ENCODE assay signal across 29 cellular contexts in genomic region chr1:43024905-43025304, GRCh38.
"Had no signal": no experiment of that assay in that cellular context is flagged by ENCODE, and none has a peak within 500 bp of the region (broad histone marks: within the 10 kb centered on the region; RNA-seq: fewer than 3 reads in every experiment).

No MANE protein-coding gene starts in this region.

- H3K36me3 ChIP-seq: ovary, right lobe of liver, sigmoid colon, stomach, thoracic aorta, thyroid gland, tibial nerve, upper lobe of left lung, vagina had no signal

- ATAC-seq: natural killer cell treated with Interleukin-12 subunit alpha and Interleukin-12 subunit beta and Interleukin-15 and Interleukin-18, amount 100 ng/mL, for 72 hours; psoas muscle; right cardiac atrium; right lobe of liver; stimulated activated effector memory CD8-positive, alpha-beta T cell treated with anti-CD3 and anti-CD28 coated beads, Interleukin-12 subunit alpha, Interleukin-12 subunit beta, amount 100 ng/mL, for 72 hours; stimulated activated naive B cell treated with anti-CD40 and anti-IgM and Interleukin-4, amounts not matched to agents 10 μg/mL and 1 μg/mL and 100 μg/mL, for 72 hours had no signal

- H2AFZ ChIP-seq: parathyroid adenoma had no signal

- H3K9ac ChIP-seq: parathyroid adenoma had no signal

- H3K27me3 ChIP-seq: ovary, right lobe of liver, sigmoid colon, stomach, thyroid gland, tibial nerve, upper lobe of left lung, vagina had no signal

- H3K9me3 ChIP-seq: ovary, psoas muscle, right lobe of liver, sigmoid colon, stomach, thoracic aorta, thyroid gland, tibial nerve, upper lobe of left lung, vagina had no signal

- FAIRE-seq: small intestine, urothelium cell line had no signal

- H3K4me1 ChIP-seq: parathyroid adenoma, psoas muscle, right lobe of liver, sigmoid colon, stomach, thyroid gland, tibial nerve, upper lobe of left lung had no signal

- H3K27me3 Mint-ChIP-seq: natural killer cell treated with Interleukin-12 subunit alpha and Interleukin-12 subunit beta and Interleukin-15 and Interleukin-18, amount 100 ng/mL, for 72 hours; stimulated activated naive B cell treated with anti-CD40 and anti-IgM and Interleukin-4, amounts not matched to agents 10 μg/mL and 1 μg/mL and 100 μg/mL, for 72 hours; stimulated activated naive CD8-positive, alpha-beta T cell treated with anti-CD3 and anti-CD28 coated beads, Interleukin-15, Interleukin-2, amounts not matched to agents 100 ng/mL and 50 ng/mL, for 24 hours had no signal

- H3K27ac ChIP-seq: ovary, parathyroid adenoma, psoas muscle, right lobe of liver, sigmoid colon, stomach, thoracic aorta, thyroid gland, tibial nerve, upper lobe of left lung, vagina had no signal

- H3K27ac Mint-ChIP-seq: natural killer cell treated with Interleukin-12 subunit alpha and Interleukin-12 subunit beta and Interleukin-15 and Interleukin-18, amount 100 ng/mL, for 72 hours; nephron progenitor cell; progenitor cell of endocrine pancreas; stimulated activated effector memory CD8-positive, alpha-beta T cell treated with anti-CD3 and anti-CD28 coated beads, Interleukin-12 subunit alpha, Interleukin-12 subunit beta, amount 100 ng/mL, for 72 hours; stimulated activated naive B cell treated with anti-CD40 and anti-IgM and Interleukin-4, amounts not matched to agents 10 μg/mL and 1 μg/mL and 100 μg/mL, for 72 hours; stimulated activated naive CD8-positive, alpha-beta T cell treated with anti-CD3 and anti-CD28 coated beads, Interleukin-15, Interleukin-2, amounts not matched to agents 100 ng/mL and 50 ng/mL, for 24 hours had no signal

- H3K79me2 ChIP-seq: parathyroid adenoma had no signal

- H3K4me1 Mint-ChIP-seq: stimulated activated effector memory CD8-positive, alpha-beta T cell treated with anti-CD3 and anti-CD28 coated beads, Interleukin-12 subunit alpha, Interleukin-12 subunit beta, amount 100 ng/mL, for 72 hours; stimulated activated naive B cell treated with anti-CD40 and anti-IgM and Interleukin-4, amounts not matched to agents 10 μg/mL and 1 μg/mL and 100 μg/mL, for 72 hours had no signal

- H3K4me3 ChIP-seq: ovary, psoas muscle, right lobe of liver, sigmoid colon, stomach, thoracic aorta, thyroid gland, tibial nerve, upper lobe of left lung, vagina had no signal

- H3K9me3 Mint-ChIP-seq: natural killer cell treated with Interleukin-12 subunit alpha and Interleukin-12 subunit beta and Interleukin-15 and Interleukin-18, amount 100 ng/mL, for 72 hours; nephron progenitor cell; stimulated activated effector memory CD8-positive, alpha-beta T cell treated with anti-CD3 and anti-CD28 coated beads, Interleukin-12 subunit alpha, Interleukin-12 subunit beta, amount 100 ng/mL, for 72 hours; stimulated activated naive B cell treated with anti-CD40 and anti-IgM and Interleukin-4, amounts not matched to agents 10 μg/mL and 1 μg/mL and 100 μg/mL, for 72 hours; stimulated activated naive CD8-positive, alpha-beta T cell treated with anti-CD3 and anti-CD28 coated beads, Interleukin-15, Interleukin-2, amounts not matched to agents 100 ng/mL and 50 ng/mL, for 24 hours had no signal

- DNase-seq: nephron progenitor cell; occipital lobe; ovary; posterior cingulate gyrus; psoas muscle; right cardiac atrium; right lobe of liver; sigmoid colon; small intestine; stimulated activated CD4-positive, alpha-beta T cell treated with anti-CD3 and anti-CD28 coated beads, Interleukin-15, amount 100 ng/mL, for 24 hours; stimulated activated CD4-positive, alpha-beta T cell treated with anti-CD3 and anti-CD28 coated beads, Interleukin-2, amount 100 ng/mL, for 24 hours; stimulated activated CD4-positive, alpha-beta T cell treated with anti-CD3 and anti-CD28 coated beads, Interleukin-2, amount 100 ng/mL, for 48 hours; stimulated activated CD4-positive, alpha-beta T cell treated with anti-CD3 and anti-CD28 coated beads, Interleukin-4, amount 100 ng/mL, for 24 hours; stimulated activated naive B cell treated with anti-CD40 and anti-IgM and Interleukin-4, amounts not matched to agents 10 μg/mL and 1 μg/mL and 100 μg/mL, for 72 hours; stimulated activated naive CD4-positive, alpha-beta T cell treated with Interleukin-2 at 50 U/mL for 16 hours; stomach; thyroid gland; trophoblast cell; upper lobe of left lung had no signal

- H3K4me3 Mint-ChIP-seq: natural killer cell treated with Interleukin-12 subunit alpha and Interleukin-12 subunit beta and Interleukin-15 and Interleukin-18, amount 100 ng/mL, for 72 hours; nephron progenitor cell; neural crest cell; stimulated activated effector memory CD8-positive, alpha-beta T cell treated with anti-CD3 and anti-CD28 coated beads, Interleukin-12 subunit alpha, Interleukin-12 subunit beta, amount 100 ng/mL, for 72 hours; stimulated activated naive B cell treated with anti-CD40 and anti-IgM and Interleukin-4, amounts not matched to agents 10 μg/mL and 1 μg/mL and 100 μg/mL, for 72 hours; stimulated activated naive CD8-positive, alpha-beta T cell treated with anti-CD3 and anti-CD28 coated beads, Interleukin-15, Interleukin-2, amounts not matched to agents 100 ng/mL and 50 ng/mL, for 24 hours had no signal

- H3K36me3 Mint-ChIP-seq: natural killer cell treated with Interleukin-12 subunit alpha and Interleukin-12 subunit beta and Interleukin-15 and Interleukin-18, amount 100 ng/mL, for 72 hours; stimulated activated effector memory CD8-positive, alpha-beta T cell treated with anti-CD3 and anti-CD28 coated beads, Interleukin-12 subunit alpha, Interleukin-12 subunit beta, amount 100 ng/mL, for 72 hours; stimulated activated naive B cell treated with anti-CD40 and anti-IgM and Interleukin-4, amounts not matched to agents 10 μg/mL and 1 μg/mL and 100 μg/mL, for 72 hours had no signal
